ENCODE assay signal across 1 cellular context in the genomic region with DNA sequence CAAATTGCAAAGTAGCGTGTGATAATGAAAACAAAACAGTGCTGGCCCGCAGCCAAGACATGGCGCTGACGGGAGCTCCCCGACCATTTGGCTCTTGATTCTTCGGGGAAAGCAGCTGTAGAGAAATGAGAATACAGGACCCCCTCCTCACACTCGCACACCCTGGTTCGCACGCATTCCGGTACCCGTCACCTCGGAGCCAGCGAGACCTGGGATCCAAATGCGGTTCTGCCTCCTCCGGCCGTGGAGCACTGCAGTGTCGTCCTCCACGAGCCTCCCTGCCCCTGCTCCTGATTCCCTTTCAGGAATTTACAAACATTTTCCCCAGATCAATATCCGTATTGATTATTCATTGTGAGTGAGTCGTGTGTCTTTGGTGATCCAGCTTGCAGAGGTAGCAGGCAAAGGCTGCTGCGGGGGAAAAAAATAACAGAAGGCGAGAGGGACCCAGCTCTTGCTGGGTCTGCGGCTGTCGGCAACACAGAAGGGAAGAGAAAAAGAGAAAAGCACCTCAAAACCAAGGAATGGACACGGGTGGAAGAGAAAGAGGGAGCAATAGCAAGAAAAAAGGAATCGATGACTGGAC.
TF ChIP-seq lines count a peak whose summit lies in the region.

No MANE protein-coding gene starts in this region.

TF ChIP-seq in A549, 52 proteins besides CTCF, POLR2A, EP300 and RAD21 (continued from another document):
- TF ChIP-seq, protein P1, sequence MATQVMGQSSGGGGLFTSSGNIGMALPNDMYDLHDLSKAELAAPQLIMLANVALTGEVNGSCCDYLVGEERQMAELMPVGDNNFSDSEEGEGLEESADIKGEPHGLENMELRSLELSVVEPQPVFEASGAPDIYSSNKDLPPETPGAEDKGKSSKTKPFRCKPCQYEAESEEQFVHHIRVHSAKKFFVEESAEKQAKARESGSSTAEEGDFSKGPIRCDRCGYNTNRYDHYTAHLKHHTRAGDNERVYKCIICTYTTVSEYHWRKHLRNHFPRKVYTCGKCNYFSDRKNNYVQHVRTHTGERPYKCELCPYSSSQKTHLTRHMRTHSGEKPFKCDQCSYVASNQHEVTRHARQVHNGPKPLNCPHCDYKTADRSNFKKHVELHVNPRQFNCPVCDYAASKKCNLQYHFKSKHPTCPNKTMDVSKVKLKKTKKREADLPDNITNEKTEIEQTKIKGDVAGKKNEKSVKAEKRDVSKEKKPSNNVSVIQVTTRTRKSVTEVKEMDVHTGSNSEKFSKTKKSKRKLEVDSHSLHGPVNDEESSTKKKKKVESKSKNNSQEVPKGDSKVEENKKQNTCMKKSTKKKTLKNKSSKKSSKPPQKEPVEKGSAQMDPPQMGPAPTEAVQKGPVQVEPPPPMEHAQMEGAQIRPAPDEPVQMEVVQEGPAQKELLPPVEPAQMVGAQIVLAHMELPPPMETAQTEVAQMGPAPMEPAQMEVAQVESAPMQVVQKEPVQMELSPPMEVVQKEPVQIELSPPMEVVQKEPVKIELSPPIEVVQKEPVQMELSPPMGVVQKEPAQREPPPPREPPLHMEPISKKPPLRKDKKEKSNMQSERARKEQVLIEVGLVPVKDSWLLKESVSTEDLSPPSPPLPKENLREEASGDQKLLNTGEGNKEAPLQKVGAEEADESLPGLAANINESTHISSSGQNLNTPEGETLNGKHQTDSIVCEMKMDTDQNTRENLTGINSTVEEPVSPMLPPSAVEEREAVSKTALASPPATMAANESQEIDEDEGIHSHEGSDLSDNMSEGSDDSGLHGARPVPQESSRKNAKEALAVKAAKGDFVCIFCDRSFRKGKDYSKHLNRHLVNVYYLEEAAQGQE (IDR thresholded peaks at IDR 0.05): no peak
- TF ChIP-seq SREBF2 (IDR thresholded peaks at IDR 0.05): no peak
- no peak for TF ChIP-seq RARB (CRISPR knock-in tag; IDR thresholded peaks at IDR 0.05)
- no peak for TF ChIP-seq RCOR1 (IDR thresholded peaks at IDR 0.05; ENCODE audit: low read depth, low read length)
- TF ChIP-seq ZSCAN20 (CRISPR knock-in tag; IDR thresholded peaks at IDR 0.05): no peak
- TF ChIP-seq HOXA7 (CRISPR knock-in tag; IDR thresholded peaks at IDR 0.05): no peak
